In the genomic region with DNA sequence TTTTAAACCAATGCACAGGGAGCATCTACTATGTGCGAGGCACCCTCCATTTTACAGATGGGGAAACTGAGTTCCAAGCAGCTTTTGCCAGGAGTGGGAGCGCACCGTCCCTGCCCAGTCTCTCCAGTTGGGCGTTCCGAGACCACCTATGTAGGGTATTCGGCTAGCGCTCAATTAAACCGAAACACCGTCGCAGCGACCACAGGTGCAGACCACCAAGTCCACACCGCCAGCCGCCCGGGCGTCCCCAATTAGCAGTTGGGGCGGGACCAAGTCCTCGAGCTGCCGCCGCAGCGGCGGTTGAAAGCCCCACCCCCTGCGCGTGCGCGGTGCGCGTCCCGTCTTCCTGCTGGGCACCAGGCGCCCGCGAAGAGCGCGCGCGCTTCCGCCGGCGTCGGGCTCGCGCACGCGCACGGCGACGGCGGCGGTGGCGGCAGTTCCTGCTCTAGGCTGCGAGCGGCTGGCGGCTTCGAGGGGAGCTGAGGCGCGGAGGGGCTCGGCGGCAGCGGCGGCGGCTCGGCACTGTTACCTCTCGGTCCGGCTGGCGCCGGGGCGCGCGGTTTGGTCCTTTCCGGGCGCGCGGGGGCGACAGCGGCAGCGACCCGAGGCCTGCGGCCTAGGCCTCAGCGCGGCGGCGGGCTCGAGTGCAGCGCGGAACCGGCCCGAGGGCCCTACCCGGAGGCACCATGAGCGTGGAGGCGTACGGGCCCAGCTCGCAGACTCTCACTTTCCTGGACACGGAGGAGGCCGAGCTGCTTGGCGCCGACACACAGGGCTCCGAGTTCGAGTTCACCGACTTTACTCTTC, we compare ENCODE assay signal across 8 cellular contexts. TPM values are rescaled to one million over a fixed set of nuclear protein-coding genes. Genes with fewer than 3 reads are reported as not detected.
DNase-seq lines count a peak whose midpoint lies in the region; ATAC-seq, FAIRE-seq and TF ChIP-seq lines count a peak whose summit lies in the region.

A gene (plus strand): TSS at position 436 of the 807 bp plus-strand sequence. CDS start 251 bp downstream, at position 687.

- no peaks in the 10 kb centered on the region for H3K9me3 Mint-ChIP-seq in central memory CD8-positive, alpha-beta T cell

- H3K4me3 Mint-ChIP-seq in central memory CD8-positive, alpha-beta T cell, result peak within 1 kb of the TSS; percentile 95

- peak; percentile 70 for ATAC-seq in GM19023 (IDR thresholded peaks at IDR 0.05; ENCODE audit: unreplicated experiment)
- ATAC-seq in HG03196 (IDR thresholded peaks at IDR 0.05; ENCODE audit: unreplicated experiment), result peak; percentile 63
- ATAC-seq in activated CD4-positive, CD25-positive, alpha-beta regulatory T cell treated with anti-CD3 and anti-CD28 coated beads, Interleukin-2, amount 50 U/mL, for 24 hours, result peak; percentile 83 to 84
- peak; percentile 88 for ATAC-seq in central memory CD8-positive, alpha-beta T cell (replicated peaks; ENCODE audit: extremely low read depth, poor library complexity, severe bottlenecking)

- peak within 1 kb of the TSS; percentile 83 to 88 for H3K4me3 ChIP-seq in kidney (ENCODE audit: low read length in 2 of 2)

- H3K4me1 Mint-ChIP-seq in central memory CD8-positive, alpha-beta T cell, result peaks cover 39% of the 10 kb centered on the region

- peak within 1 kb of the TSS; percentile 90 for H3K27ac Mint-ChIP-seq in central memory CD8-positive, alpha-beta T cell (ENCODE audit: low read depth)

- FAIRE-seq in kidney (lab: Jason Lieb, UNC), result no peak

- peaks cover 19 to 24% of the 10 kb centered on the region in 2 donors for H3K4me1 ChIP-seq in kidney (ENCODE audit: control insufficient read depth in 1 of 2, insufficient read depth in 1 of 2, low read depth in 1 of 2, low read length in 2 of 2)

- peaks cover 27% of the 10 kb centered on the region for H3K36me3 Mint-ChIP-seq in central memory CD8-positive, alpha-beta T cell (ENCODE audit: insufficient read depth)

- H3K36me3 ChIP-seq in kidney (ENCODE audit: control insufficient read depth in 1 of 2, insufficient read depth in 2 of 2, low read length in 2 of 2), result peaks cover 2 to 7% of the 10 kb centered on the region in 2 donors

- peak; percentile 98 for DNase-seq in AG08396 (ENCODE audit: low spot score)
- peak; percentile 39 for DNase-seq in NCI-H345 treated with DMSO at 0.1 percent for 48 hours (lab: John Stamatoyannopoulos, UW; ENCODE audit: unreplicated experiment)
- DNase-seq in central memory CD8-positive, alpha-beta T cell (ENCODE audit: low spot score in 2 of 2), result peak; percentile 89 to 92
- DNase-seq in kidney, result peak; percentile 98
- peak; percentile 98 for DNase-seq in stimulated activated CD4-positive, alpha-beta T cell treated with anti-CD3 and anti-CD28 coated beads, Interleukin-15, amount 100 ng/mL, for 24 hours

- TF ChIP-seq CTCF in kidney (IDR thresholded peaks at IDR 0.05; ENCODE audit: borderline replicate concordance, extremely low read depth, insufficient read depth), result no peak

- H3K27ac ChIP-seq in kidney (ENCODE audit: low read depth in 2 of 2, low read length in 2 of 2), result peak within 1 kb of the TSS; percentile 74 to 80

- H3K9ac ChIP-seq in kidney (ENCODE audit: low read length in 2 of 2), result peak within 1 kb of the TSS; percentile 84 to 97

- peaks cover 0 to 8% of the 10 kb centered on the region in 2 donors for H3K9me3 ChIP-seq in kidney (ENCODE audit: control insufficient read depth in 1 of 2, low read length in 2 of 2)

- H3K27me3 Mint-ChIP-seq in central memory CD8-positive, alpha-beta T cell, result peaks cover 11% of the 10 kb centered on the region

- intact Hi-C loops in kidney (cut with DNase I), result no loop called here

RNA-seq across cellular contexts. Expression of the gene that starts here (rescaled TPM):
- 70.1 TPM for total RNA-seq in kidney
- 34.2 TPM for polyA plus RNA-seq in kidney (ENCODE audit: insufficient read depth, low read depth, low replicate concordance)

Comparison
In these comparisons a context has a peak if more than half of its experiments do, and no peak if none do; other contexts are left out.
1. Peak in every context shown above with its lines: DNase-seq, ATAC-seq, H3K4me3 ChIP-seq and H3K27ac ChIP-seq.
2. DNase-seq: peak in every context shown above with its lines; median percentile 98 in AG08396; 98 in kidney; 98 in stimulated activated CD4-positive, alpha-beta T cell treated with anti-CD3 and anti-CD28 coated beads, Interleukin-15, amount 100 ng/mL, for 24 hours; 90 in central memory CD8-positive, alpha-beta T cell; 39 in NCI-H345 treated with DMSO at 0.1 percent for 48 hours.